ENCODE assay signal across 1 cellular context in the genomic region with DNA sequence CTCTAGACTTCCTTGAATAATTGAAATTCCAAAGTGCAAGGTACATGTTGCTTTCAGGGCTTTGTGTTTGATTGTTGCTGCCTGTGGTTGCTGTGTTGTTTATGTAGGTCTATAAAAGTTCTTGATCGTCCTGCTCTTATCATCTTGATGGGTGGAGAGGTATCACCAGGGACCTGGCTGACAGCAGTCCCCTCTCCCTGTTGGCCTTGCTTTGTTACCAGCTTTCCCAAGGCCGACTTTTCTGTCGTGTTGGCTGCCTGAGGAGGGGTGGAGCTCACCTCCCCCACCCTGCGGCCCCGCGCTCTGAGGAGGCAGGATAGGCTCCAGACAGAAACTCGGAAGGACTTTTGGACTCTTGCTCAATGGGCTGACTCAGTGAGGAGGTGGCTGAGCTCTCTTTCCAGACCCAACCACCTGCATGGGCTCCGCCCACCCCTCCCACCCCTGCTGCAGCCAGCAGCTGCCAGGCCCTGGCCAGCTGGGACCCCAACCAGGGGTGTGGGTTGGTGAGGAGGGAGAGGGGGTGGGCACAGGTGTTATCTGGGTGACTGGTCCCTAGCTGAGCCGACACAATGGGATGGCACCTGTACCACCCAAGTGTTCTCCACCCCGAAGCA.
TF ChIP-seq lines count a peak whose summit lies in the region.

No MANE protein-coding gene starts in this region.

TF ChIP-seq in HEK293, 187 proteins besides CTCF, POLR2A, EP300 and RAD21 (continued from another document):
- TF ChIP-seq, protein P1, sequence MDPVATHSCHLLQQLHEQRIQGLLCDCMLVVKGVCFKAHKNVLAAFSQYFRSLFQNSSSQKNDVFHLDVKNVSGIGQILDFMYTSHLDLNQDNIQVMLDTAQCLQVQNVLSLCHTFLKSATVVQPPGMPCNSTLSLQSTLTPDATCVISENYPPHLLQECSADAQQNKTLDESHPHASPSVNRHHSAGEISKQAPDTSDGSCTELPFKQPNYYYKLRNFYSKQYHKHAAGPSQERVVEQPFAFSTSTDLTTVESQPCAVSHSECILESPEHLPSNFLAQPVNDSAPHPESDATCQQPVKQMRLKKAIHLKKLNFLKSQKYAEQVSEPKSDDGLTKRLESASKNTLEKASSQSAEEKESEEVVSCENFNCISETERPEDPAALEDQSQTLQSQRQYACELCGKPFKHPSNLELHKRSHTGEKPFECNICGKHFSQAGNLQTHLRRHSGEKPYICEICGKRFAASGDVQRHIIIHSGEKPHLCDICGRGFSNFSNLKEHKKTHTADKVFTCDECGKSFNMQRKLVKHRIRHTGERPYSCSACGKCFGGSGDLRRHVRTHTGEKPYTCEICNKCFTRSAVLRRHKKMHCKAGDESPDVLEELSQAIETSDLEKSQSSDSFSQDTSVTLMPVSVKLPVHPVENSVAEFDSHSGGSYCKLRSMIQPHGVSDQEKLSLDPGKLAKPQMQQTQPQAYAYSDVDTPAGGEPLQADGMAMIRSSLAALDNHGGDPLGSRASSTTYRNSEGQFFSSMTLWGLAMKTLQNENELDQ (tag by site-specific recombination; IDR thresholded peaks at IDR 0.05; ENCODE audit: low read depth): no peak
- peak; percentile 83 for TF ChIP-seq ZFHX2 (tag by site-specific recombination; conservative IDR thresholded peaks at IDR 0.05)
- TF ChIP-seq, protein P2, sequence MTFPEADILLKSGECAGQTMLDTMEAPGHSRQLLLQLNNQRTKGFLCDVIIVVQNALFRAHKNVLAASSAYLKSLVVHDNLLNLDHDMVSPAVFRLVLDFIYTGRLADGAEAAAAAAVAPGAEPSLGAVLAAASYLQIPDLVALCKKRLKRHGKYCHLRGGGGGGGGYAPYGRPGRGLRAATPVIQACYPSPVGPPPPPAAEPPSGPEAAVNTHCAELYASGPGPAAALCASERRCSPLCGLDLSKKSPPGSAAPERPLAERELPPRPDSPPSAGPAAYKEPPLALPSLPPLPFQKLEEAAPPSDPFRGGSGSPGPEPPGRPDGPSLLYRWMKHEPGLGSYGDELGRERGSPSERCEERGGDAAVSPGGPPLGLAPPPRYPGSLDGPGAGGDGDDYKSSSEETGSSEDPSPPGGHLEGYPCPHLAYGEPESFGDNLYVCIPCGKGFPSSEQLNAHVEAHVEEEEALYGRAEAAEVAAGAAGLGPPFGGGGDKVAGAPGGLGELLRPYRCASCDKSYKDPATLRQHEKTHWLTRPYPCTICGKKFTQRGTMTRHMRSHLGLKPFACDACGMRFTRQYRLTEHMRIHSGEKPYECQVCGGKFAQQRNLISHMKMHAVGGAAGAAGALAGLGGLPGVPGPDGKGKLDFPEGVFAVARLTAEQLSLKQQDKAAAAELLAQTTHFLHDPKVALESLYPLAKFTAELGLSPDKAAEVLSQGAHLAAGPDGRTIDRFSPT (tag by site-specific recombination; IDR thresholded peaks at IDR 0.05): 0 out of 2 replicates have a peak, but pooled peaks have one; percentile 18
